ENCODE assay signal across 9 cellular contexts in genomic region chr17:50681260-50682200, GRCh38. TPM values are rescaled to one million over a fixed set of nuclear protein-coding genes. Genes with fewer than 3 reads are reported as not detected.
A peak's percentile ranks its signal among the peaks of the same experiment; 100 is the strongest.
DNase-seq lines count a peak whose midpoint lies in the region; ATAC-seq, FAIRE-seq and TF ChIP-seq lines count a peak whose summit lies in the region.
"Had no signal": no experiment of that assay in that cellular context is flagged by ENCODE, and none has a peak within 500 bp of the region (broad histone marks: within the 10 kb centered on the region; RNA-seq: fewer than 3 reads in every experiment).

No MANE protein-coding gene starts in this region.

- peaks cover 32% of the 10 kb centered on the region for H3K27me3 Mint-ChIP-seq in T-helper 1 cell treated with Interleukin-12 subunit alpha and Interleukin-12 subunit beta and Interleukin-4 antibody, amounts not matched to agents 30 μg/mL and 1 μg/mL, for 36 hours (ENCODE audit: low read depth)

- H3K9me3 ChIP-seq in liver (ENCODE audit: control insufficient read depth in 4 of 4, low read length in 3 of 4) (no peaks in the 10 kb centered on the region), upper lobe of right lung (no peaks in the 10 kb centered on the region)

- H3K27me3 ChIP-seq in bronchial epithelial cell (ENCODE audit: control insufficient read depth, insufficient read depth, low read length) (no peaks in the 10 kb centered on the region), liver (ENCODE audit: control insufficient read depth in 4 of 4, insufficient read depth in 4 of 4, low read length in 3 of 4) (no peaks in the 10 kb centered on the region), upper lobe of right lung (no peaks in the 10 kb centered on the region)

- no peaks in the 10 kb centered on the region for H3K36me3 Mint-ChIP-seq in T-helper 1 cell treated with Interleukin-12 subunit alpha and Interleukin-12 subunit beta and Interleukin-4 antibody, amounts not matched to agents 30 μg/mL and 1 μg/mL, for 36 hours (ENCODE audit: low read depth)

- TF ChIP-seq RAD21 in liver (IDR thresholded peaks at IDR 0.05) = peak; percentile 69 to 77

- ATAC-seq in upper lobe of right lung = peak; percentile 67
- no peak for ATAC-seq in HG03520 (IDR thresholded peaks at IDR 0.05; ENCODE audit: unreplicated experiment)

- WGBS in liver = 76% methylated on average over 27 of the region's 27 CpGs

- intact Hi-C loops in upper lobe of right lung (cut with DNase I) = loop anchor here (10.0 kb wide), 1 partner anchor 137 kb away; the partner anchor contains the start of gene SPATA20

- H3K36me3 ChIP-seq in bronchial epithelial cell (ENCODE audit: control insufficient read depth, insufficient read depth, low read length) = no peaks in the 10 kb centered on the region
- H3K36me3 ChIP-seq in liver (ENCODE audit: control insufficient read depth in 4 of 4, insufficient read depth in 3 of 4, low read depth in 1 of 4, low read length in 3 of 4) = peaks cover 0 to 19% (median 5%) of the 10 kb centered on the region in 4 donors
- no peaks in the 10 kb centered on the region for H3K36me3 ChIP-seq in upper lobe of right lung

- H3K9ac ChIP-seq in liver (ENCODE audit: low read depth in 1 of 2, low read length in 2 of 2) = no peak overlapping the region

- H3K4me1 ChIP-seq in liver (ENCODE audit: control insufficient read depth in 4 of 4, insufficient read depth in 4 of 4, low read length in 3 of 4) = peaks cover 23 to 72% (median 46%) of the 10 kb centered on the region in 4 donors
- H3K4me1 ChIP-seq in upper lobe of right lung = peaks cover 7% of the 10 kb centered on the region

- peak overlapping the region; percentile 22 for H3K4me3 Mint-ChIP-seq in T-helper 1 cell treated with Interleukin-12 subunit alpha and Interleukin-12 subunit beta and Interleukin-4 antibody, amounts not matched to agents 30 μg/mL and 1 μg/mL, for 36 hours

- H3K9me3 Mint-ChIP-seq in T-helper 1 cell treated with Interleukin-12 subunit alpha and Interleukin-12 subunit beta and Interleukin-4 antibody, amounts not matched to agents 30 μg/mL and 1 μg/mL, for 36 hours = no peaks in the 10 kb centered on the region

- no peak overlapping the region for H3K27ac Mint-ChIP-seq in T-helper 1 cell treated with Interleukin-12 subunit alpha and Interleukin-12 subunit beta and Interleukin-4 antibody, amounts not matched to agents 30 μg/mL and 1 μg/mL, for 36 hours

- H3K4me3 ChIP-seq in bronchial epithelial cell (ENCODE audit: low read depth, low read length) (no peak overlapping the region), liver (ENCODE audit: low read depth in 1 of 3, low read length in 3 of 3) (no peak overlapping the region), upper lobe of right lung (no peak overlapping the region)

- H3K27ac ChIP-seq in liver (ENCODE audit: low read depth in 1 of 2, low read length in 2 of 2) (no peak overlapping the region), upper lobe of right lung (no peak overlapping the region)

- TF ChIP-seq CTCF in bronchial epithelial cell (IDR thresholded peaks at IDR 0.05; ENCODE audit: insufficient read depth, low read length, severe bottlenecking) (peak; percentile 80), liver (IDR thresholded peaks at IDR 0.05; ENCODE audit: low read depth, low read length, missing input control) (peak; percentile 37), upper lobe of right lung (IDR thresholded peaks at IDR 0.05) (peak; percentile 55)

- no peak for FAIRE-seq in bronchial epithelial cell (lab: Jason Lieb, UNC)
- FAIRE-seq: G401.6 had no signal

- DNase-seq in T-helper 1 cell (no peak), NCI-H82 (lab: John Stamatoyannopoulos, UW) (peak; percentile 87), bronchial epithelial cell (ENCODE audit: low read depth) (peak; percentile 63), upper lobe of right lung (peak; percentile 47)
- DNase-seq in stimulated activated CD4-positive, alpha-beta T cell treated with anti-CD3 and anti-CD28 coated beads, Interleukin-4, amount 100 ng/mL, for 24 hours = no peak

- H3K4me1 Mint-ChIP-seq in T-helper 1 cell treated with Interleukin-12 subunit alpha and Interleukin-12 subunit beta and Interleukin-4 antibody, amounts not matched to agents 30 μg/mL and 1 μg/mL, for 36 hours (ENCODE audit: low read depth) = peaks cover 7% of the 10 kb centered on the region

TF ChIP-seq in liver, 16 proteins besides CTCF, POLR2A, EP300 and RAD21:
- TF ChIP-seq HNF4A (conservative IDR thresholded peaks at IDR 0.05) (no peak), YY1 (IDR thresholded peaks at IDR 0.05) (peak; percentile 20)

RNA-seq across cellular contexts. Expression of gene ANKRD40, which starts 26.2 kb away (rescaled TPM):
- total RNA-seq in bronchial epithelial cell (22.9 and 25.8 TPM in 2 replicates), liver (10 to 100 TPM; 10.1 to 15.1 TPM), upper lobe of right lung (57.7 TPM)
- 1 to 10 TPM; 6.2 to 9.3 TPM for polyA plus RNA-seq in liver

RNA-seq across cellular contexts. Expression of gene LUC7L3, which starts 37.9 kb away (rescaled TPM):
- total RNA-seq in bronchial epithelial cell (13.7 and 24.3 TPM in 2 replicates), liver (10 to 100 TPM; 26.0 to 26.5 TPM), upper lobe of right lung (105 TPM)
- 100 to 1,000 TPM in 1 of 2 donors, 10 to 100 TPM in 1; 15.5 to 126 TPM for polyA plus RNA-seq in liver

RNA-seq across cellular contexts. Expression of gene ABCC3, which starts 46.8 kb away (rescaled TPM):
- total RNA-seq in bronchial epithelial cell (17.0 and 33.2 TPM in 2 replicates), liver (100 to 1,000 TPM in 1 of 2 donors, 10 to 100 TPM in 1; 10.5 to 197 TPM), upper lobe of right lung (65.4 TPM)
- polyA plus RNA-seq in liver = 10 to 100 TPM; 66.7 to 94.3 TPM

Comparison
In these comparisons a context has a peak if more than half of its experiments do, and no peak if none do; other contexts are left out.
1. DNase-seq: peak in NCI-H82 (single experiment), bronchial epithelial cell (single experiment) and upper lobe of right lung (single experiment); none in T-helper 1 cell (0 of 5) and stimulated activated CD4-positive, alpha-beta T cell treated with anti-CD3 and anti-CD28 coated beads, Interleukin-4, amount 100 ng/mL, for 24 hours (single experiment).
2. Peak in every context shown above with its lines, with median percentiles within 50 percentile points of each other: CTCF ChIP-seq.